In the genomic region with DNA sequence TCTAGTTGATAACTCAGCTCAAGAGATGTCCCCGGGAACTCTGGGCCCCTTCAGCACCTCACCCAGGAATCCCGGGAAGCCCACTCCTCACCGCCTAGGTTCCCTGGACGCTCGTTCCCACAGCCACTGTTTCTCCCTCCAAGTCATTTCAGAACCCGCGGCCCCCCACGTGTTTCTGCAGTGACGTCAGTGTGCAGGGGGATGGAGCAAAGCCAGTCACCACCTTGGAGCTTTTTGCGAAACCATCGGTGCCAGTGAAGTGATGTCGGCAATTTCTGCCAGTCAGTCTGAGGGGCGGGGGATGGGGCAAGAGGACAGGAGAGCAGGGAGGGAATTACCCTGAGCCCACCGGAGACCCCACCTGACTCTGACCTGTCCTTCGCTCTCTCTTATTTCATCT, we compare ENCODE assay signal across 28 cellular contexts.
"Had no signal": no experiment of that assay in that cellular context is flagged by ENCODE, and none has a peak within 500 bp of the region (broad histone marks: within the 10 kb centered on the region; RNA-seq: fewer than 3 reads in every experiment).

No MANE protein-coding gene starts in this region.

- H3K27me3 Mint-ChIP-seq: activated B cell treated with CpG ODN at 0.5 μM for 24 hours; activated CD8-positive, alpha-beta T cell treated with anti-CD3 and anti-CD28 coated beads for 36 hours; activated naive CD8-positive, alpha-beta T cell; activated T-helper 17 cell treated with anti-CD3 and anti-CD28 coated beads, Interleukin-2, amount 50 U/mL, for 72 hours had no signal

- H3K4me1 Mint-ChIP-seq: activated B cell treated with CpG ODN at 0.5 μM for 24 hours; activated T-helper 17 cell treated with anti-CD3 and anti-CD28 coated beads, Interleukin-2, amount 50 U/mL, for 72 hours had no signal

- H3K27ac ChIP-seq: esophagus muscularis mucosa, foreskin keratinocyte, gastrocnemius medialis, WERI-Rb-1 had no signal

- H3K9me3 Mint-ChIP-seq: activated T-cell treated with anti-CD3 and anti-CD28 coated beads, Interleukin-2, amount 50 U/mL, for 4 hours; effector memory CD8-positive, alpha-beta T cell had no signal

- DNase-seq: activated B cell treated with CpG ODN at 0.5 μM for 24 hours; activated CD4-positive, alpha-beta T cell treated with anti-CD3 and anti-CD28 coated beads for 48 hours; activated CD4-positive, alpha-beta T cell treated with anti-CD3 and anti-CD28 coated beads, Interleukin-2, amount 50 U/mL, for 1 hour; activated CD4-positive, alpha-beta T cell treated with anti-CD3 and anti-CD28 coated beads, Interleukin-2, amount 50 U/mL, for 48 hours; activated CD8-positive, alpha-beta memory T cell treated with anti-CD3 and anti-CD28 coated beads for 24 hours; activated CD8-positive, alpha-beta T cell treated with anti-CD3 and anti-CD28 coated beads for 36 hours; activated effector memory CD4-positive, alpha-beta T cell treated with Interleukin-2 at 50 U/mL for 16 hours; activated gamma-delta T cell treated with Interleukin-2 at 50 U/mL for 16 hours; activated naive CD4-positive, alpha-beta T cell treated with anti-CD3 and anti-CD28 coated beads, Interleukin-2, amount 50 U/mL, for 16 hours; activated naive CD4-positive, alpha-beta T cell treated with Interleukin-2 at 50 U/mL for 16 hours; activated T-cell treated with anti-CD3 and anti-CD28 coated beads, Interleukin-2, amount 50 U/mL, for 4 hours; amniotic stem cell; anterior cingulate cortex; caudate nucleus; cortex of kidney; dermis blood vessel endothelial cell; effector CD4-positive, alpha-beta T cell; effector memory CD8-positive, alpha-beta T cell; erythroblast; foreskin keratinocyte; gastrocnemius medialis; T-helper 2 cell; WERI-Rb-1 had no signal

- H3K4me3 Mint-ChIP-seq: activated B cell treated with CpG ODN at 0.5 μM for 24 hours; activated CD8-positive, alpha-beta T cell treated with anti-CD3 and anti-CD28 coated beads for 36 hours; activated naive CD8-positive, alpha-beta T cell; activated T-cell treated with anti-CD3 and anti-CD28 coated beads, Interleukin-2, amount 50 U/mL, for 4 hours; activated T-helper 17 cell treated with anti-CD3 and anti-CD28 coated beads, Interleukin-2, amount 50 U/mL, for 72 hours; effector memory CD8-positive, alpha-beta T cell had no signal

- H3K27ac Mint-ChIP-seq: activated B cell treated with CpG ODN at 0.5 μM for 24 hours; activated CD8-positive, alpha-beta T cell treated with anti-CD3 and anti-CD28 coated beads for 36 hours; activated naive CD8-positive, alpha-beta T cell; activated T-helper 17 cell treated with anti-CD3 and anti-CD28 coated beads, Interleukin-2, amount 50 U/mL, for 72 hours; effector memory CD8-positive, alpha-beta T cell had no signal

- FAIRE-seq: astrocyte, colon had no signal
